27 cellular contexts compared by ENCODE assay signal in the genomic region with DNA sequence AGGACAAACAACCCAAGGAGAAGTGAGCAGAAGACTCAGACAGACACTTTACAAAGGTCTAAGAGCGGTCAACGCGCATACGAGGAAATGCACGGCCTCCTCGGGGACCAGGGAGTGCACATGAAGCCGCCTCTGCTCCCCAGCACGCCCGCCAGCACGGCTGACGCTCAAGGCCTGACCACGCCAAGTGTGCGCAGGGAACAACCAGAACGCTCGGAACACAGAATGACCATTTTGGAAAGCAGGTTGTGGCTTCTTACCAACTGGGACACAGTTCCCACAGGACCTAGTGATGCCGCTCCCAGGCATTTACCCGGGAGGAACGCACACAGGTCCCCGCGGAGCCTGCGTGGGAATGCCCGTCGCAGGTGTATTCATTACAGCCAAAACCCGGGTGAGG.
"Had no signal": no experiment of that assay in that cellular context is flagged by ENCODE, and none has a peak within 500 bp of the region (broad histone marks: within the 10 kb centered on the region; RNA-seq: fewer than 3 reads in every experiment).

No MANE protein-coding gene starts in this region.

- H3K4me2 ChIP-seq: SK-N-SH had no signal

- FAIRE-seq: K562 had no signal

- H3K27me3 ChIP-seq: adrenal gland had no signal

- H3K27ac ChIP-seq: adrenal gland, SJCRH30 had no signal

- H3K4me1 ChIP-seq: adrenal gland, SJCRH30 had no signal

- H3K9ac ChIP-seq: SK-N-SH had no signal

- ATAC-seq: activated CD4-positive, CD25-positive, alpha-beta regulatory T cell treated with anti-CD3 and anti-CD28 coated beads, Interleukin-2, amount 50 U/mL, for 24 hours; activated CD8-positive, alpha-beta T cell treated with anti-CD3 and anti-CD28 coated beads, Interleukin-2, amount 10 ng/mL, durations not matched to agents 7 days and 5 days; K562; Panc1; Right ventricle myocardium inferior had no signal

- H3K4me3 ChIP-seq: adrenal gland, K562, SJCRH30 had no signal

- H3K36me3 ChIP-seq: adrenal gland, SJCRH30 had no signal

- H3K9me2 ChIP-seq: SK-N-SH had no signal

- DNase-seq: activated CD4-positive, alpha-beta T cell treated with anti-CD3 and anti-CD28 coated beads for 4 hours; activated CD4-positive, alpha-beta T cell treated with anti-CD3 and anti-CD28 coated beads, Interleukin-2, amount 50 U/mL, for 4 hours; activated CD8-positive, alpha-beta memory T cell treated with anti-CD3 and anti-CD28 coated beads, Interleukin-2, amount 50 U/mL, for 48 hours; activated CD8-positive, alpha-beta T cell treated with anti-CD3 and anti-CD28 coated beads, Interleukin-2, amount 10 ng/mL, durations not matched to agents 7 days and 5 days; activated naive CD4-positive, alpha-beta T cell treated with anti-CD3 and anti-CD28 coated beads, Interleukin-2, amount 50 U/mL, for 16 hours; activated naive CD8-positive, alpha-beta T cell treated with anti-CD3 and anti-CD28 coated beads, Interleukin-2, amount 10 ng/mL, durations not matched to agents 7 days and 5 days; activated T-cell treated with anti-CD3 and anti-CD28 coated beads, Interleukin-2, amount 50 U/mL, for 1 hour; adrenal gland; anterior cingulate cortex; Karpas-422; NCI-H1092 treated with DMSO at 0.1 percent for 48 hours; NCI-H1417 treated with DMSO at 0.1 percent for 48 hours; NCI-H1694; NCI-H2029; NCI-H2107; NCI-H2171 treated with DMSO at 0.1 percent for 48 hours; NCI-H226; NCI-H526 treated with DMSO at 0.1 percent for 48 hours; NCI-H82; RPMI8226; SJCRH30; SK-N-SH; T-helper 1 cell had no signal

- H3K9me3 ChIP-seq: adrenal gland, SJCRH30, SK-N-SH had no signal
